ENCODE assay signal across 21 cellular contexts in genomic region chr22:35051791-35052190, GRCh38. TPM values are rescaled to one million over a fixed set of nuclear protein-coding genes. Genes with fewer than 3 reads are reported as not detected.
"Had no signal": no experiment of that assay in that cellular context is flagged by ENCODE, and none has a peak within 500 bp of the region (broad histone marks: within the 10 kb centered on the region; RNA-seq: fewer than 3 reads in every experiment).

No MANE protein-coding gene starts in this region.

- FAIRE-seq: endometrium had no signal

- H3K27me3 Mint-ChIP-seq: progenitor cell of endocrine pancreas had no signal

- ATAC-seq: left colon; naive thymus-derived CD4-positive, alpha-beta T cell; right cardiac atrium; upper lobe of right lung had no signal

- H3K4me1 Mint-ChIP-seq: naive thymus-derived CD4-positive, alpha-beta T cell had no signal

- H3K9me3 Mint-ChIP-seq: activated T-helper 2 cell treated with anti-CD3 and anti-CD28 coated beads, Interferon-gamma antibody, Interleukin-2, Interleukin-4, amounts not matched to agents 10 μg/mL and 5 μg/mL and 100 μg/mL, durations not matched to agents 14 hours and 24 hours and 36 hours had no signal

- H3K4me3 ChIP-seq: dorsolateral prefrontal cortex, esophagus muscularis mucosa, lung, SJSA1, upper lobe of right lung had no signal

- DNase-seq: activated CD4-positive, alpha-beta T cell treated with anti-CD3 and anti-CD28 coated beads, Interleukin-2, amount 50 U/mL, for 1 hour; activated CD8-positive, alpha-beta memory T cell treated with anti-CD3 and anti-CD28 coated beads, Interleukin-2, amount 50 U/mL, for 4 hours; aorta; dorsolateral prefrontal cortex; left colon; naive thymus-derived CD4-positive, alpha-beta T cell; right cardiac atrium; stimulated activated naive CD4-positive, alpha-beta T cell treated with Interleukin-2 at 50 U/mL for 16 hours; SW 1271; T1000; upper lobe of right lung had no signal

- H3K36me3 Mint-ChIP-seq: activated naive CD8-positive, alpha-beta T cell; naive thymus-derived CD4-positive, alpha-beta T cell had no signal

- H3K27ac Mint-ChIP-seq: activated naive CD8-positive, alpha-beta T cell; activated T-helper 2 cell treated with anti-CD3 and anti-CD28 coated beads, Interferon-gamma antibody, Interleukin-2, Interleukin-4, amounts not matched to agents 10 μg/mL and 5 μg/mL and 100 μg/mL, durations not matched to agents 14 hours and 24 hours and 36 hours; naive thymus-derived CD4-positive, alpha-beta T cell had no signal

- H3K4me3 Mint-ChIP-seq: activated naive CD8-positive, alpha-beta T cell; naive thymus-derived CD4-positive, alpha-beta T cell had no signal

RNA-seq across cellular contexts. Expression of gene ISX, which starts 14.2 kb away (rescaled TPM):
- total RNA-seq: activated T-helper 2 cell treated with anti-CD3 and anti-CD28 coated beads, Interferon-gamma antibody, Interleukin-2, Interleukin-4, amounts not matched to agents 10 μg/mL and 5 μg/mL and 100 μg/mL, durations not matched to agents 14 hours and 24 hours and 36 hours; aorta; dorsolateral prefrontal cortex; esophagus muscularis mucosa; fibroblast of villous mesenchyme; lung; mononuclear cell; naive thymus-derived CD4-positive, alpha-beta T cell; right cardiac atrium; SJSA1; temporal lobe; upper lobe of right lung had no signal
